Comparison of ENCODE assay signal across 18 cellular contexts in genomic region chr4:154039435-154040061, GRCh38.
"Had no signal": no experiment of that assay in that cellular context is flagged by ENCODE, and none has a peak within 500 bp of the region (broad histone marks: within the 10 kb centered on the region; RNA-seq: fewer than 3 reads in every experiment).

No MANE protein-coding gene starts in this region.

- FAIRE-seq: endothelial cell of umbilical vein had no signal

- H2AFZ ChIP-seq: neural progenitor cell had no signal

- H3K9me3 ChIP-seq: ascending aorta, esophagus muscularis mucosa, testis, upper lobe of left lung had no signal

- H3K27me3 ChIP-seq: ascending aorta, esophagus muscularis mucosa, neural progenitor cell, testis, upper lobe of left lung had no signal

- H3K36me3 ChIP-seq: ascending aorta, esophagus muscularis mucosa, neural progenitor cell, upper lobe of left lung had no signal

- DNase-seq: activated CD4-positive, alpha-beta T cell treated with anti-CD3 and anti-CD28 coated beads, Interleukin-2, amount 50 U/mL, for 1 hour; activated CD4-positive, CD25-positive, alpha-beta regulatory T cell treated with anti-CD3 and anti-CD28 coated beads, Interleukin-2, amount 50 U/mL, for 72 hours; activated CD8-positive, alpha-beta memory T cell treated with anti-CD3 and anti-CD28 coated beads, Interleukin-2, amount 50 U/mL, for 48 hours; activated effector memory CD4-positive, alpha-beta T cell treated with anti-CD3 and anti-CD28 coated beads, Interleukin-2, amount 50 U/mL, for 16 hours; activated T-cell treated with anti-CD3 and anti-CD28 coated beads, Interleukin-2, amount 50 U/mL, for 72 hours; effector CD4-positive, alpha-beta T cell; immature natural killer cell; kidney glomerular epithelial cell; left ventricle myocardium superior; stimulated activated CD4-positive, alpha-beta T cell treated with anti-CD3 and anti-CD28 coated beads, Interleukin-4, amount 100 ng/mL, for 4 hours; testis; upper lobe of left lung had no signal

- H3K4me2 ChIP-seq: neural progenitor cell, smooth muscle cell had no signal

- H3K4me3 ChIP-seq: ascending aorta, esophagus muscularis mucosa, neural progenitor cell, smooth muscle cell, testis, upper lobe of left lung had no signal

- H3K4me1 ChIP-seq: ascending aorta, esophagus muscularis mucosa, neural progenitor cell, testis, upper lobe of left lung had no signal

- H3K27ac ChIP-seq: ascending aorta, esophagus muscularis mucosa, neural progenitor cell, testis, upper lobe of left lung, VCaP had no signal
